ENCODE assay signal across 15 cellular contexts in the genomic region with DNA sequence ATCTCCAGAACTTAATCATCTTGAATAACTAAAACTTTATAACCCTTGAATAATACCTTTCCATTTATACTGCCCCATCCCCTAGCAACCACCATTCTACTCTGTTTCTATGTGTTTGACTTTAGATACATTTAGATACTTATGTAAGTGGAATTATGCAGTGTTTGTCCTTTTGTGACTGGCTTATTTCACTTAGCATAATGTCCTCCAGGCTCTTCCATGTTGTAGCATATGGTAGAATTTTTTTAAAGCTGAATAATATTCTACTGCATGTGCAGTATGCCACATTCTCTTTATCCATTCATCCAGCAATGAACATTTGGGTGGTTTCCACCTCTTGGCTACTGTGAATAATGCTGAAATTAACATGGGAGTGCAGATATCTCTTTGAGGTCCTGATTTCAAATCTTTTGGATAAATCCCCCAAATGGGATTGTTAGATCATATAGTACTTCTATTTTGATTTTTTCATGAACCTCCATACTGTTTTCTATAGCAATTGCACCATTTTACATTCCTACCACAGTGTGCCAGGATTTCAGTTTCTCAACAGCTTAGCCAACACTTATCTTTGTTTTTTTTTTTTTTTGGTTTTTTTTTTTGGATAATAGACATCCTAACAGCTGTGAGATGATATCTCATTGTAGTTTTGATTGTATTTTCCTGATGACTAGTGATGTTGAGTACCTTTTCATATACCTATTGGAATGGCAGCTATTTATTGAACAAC.
DNase-seq lines count a peak whose midpoint lies in the region; ATAC-seq and TF ChIP-seq lines count a peak whose summit lies in the region.
"Had no signal": no experiment of that assay in that cellular context is flagged by ENCODE, and none has a peak within 500 bp of the region (broad histone marks: within the 10 kb centered on the region; RNA-seq: fewer than 3 reads in every experiment).

No MANE protein-coding gene starts in this region.

- H3K4me1 ChIP-seq in cardiac muscle cell (ENCODE audit: low read depth) (peaks cover under 1% of the 10 kb centered on the region), thyroid gland (peaks cover 6 to 8% of the 10 kb centered on the region in 2 donors), aorta (ENCODE audit: control insufficient read depth in 1 of 2, insufficient read depth in 2 of 2, low read length in 2 of 2) (peaks cover 0 to 1% of the 10 kb centered on the region in 2 donors)

- no peak for TF ChIP-seq POLR2A in thyroid gland (IDR thresholded peaks at IDR 0.05)

- no peaks in the 10 kb centered on the region for H3K27me3 ChIP-seq in cardiac muscle cell
- H3K27me3 ChIP-seq in thyroid gland: no peaks in the 10 kb centered on the region
- no peaks in the 10 kb centered on the region for H3K27me3 ChIP-seq in aorta (ENCODE audit: control insufficient read depth in 1 of 2, insufficient read depth in 2 of 2, low read length in 1 of 2)

- H3K4me3 Mint-ChIP-seq in activated T-helper 17 cell treated with anti-CD3 and anti-CD28 coated beads, Interleukin-2, amount 50 U/mL, for 72 hours: no peak overlapping the region
- H3K4me3 Mint-ChIP-seq: CD4-positive, alpha-beta T cell had no signal

- H3K27me3 Mint-ChIP-seq in activated T-helper 17 cell treated with anti-CD3 and anti-CD28 coated beads, Interleukin-2, amount 50 U/mL, for 72 hours: peaks cover 13% of the 10 kb centered on the region

- intact Hi-C loops in left ventricle myocardium superior (cut with micrococcal nuclease): no loop called here
- intact Hi-C loops in thyroid gland (cut with DNase I): no loop called here
- intact Hi-C loops in aorta (cut with DNase I): no loop called here

- H3K36me3 ChIP-seq in cardiac muscle cell: no peaks in the 10 kb centered on the region
- no peaks in the 10 kb centered on the region for H3K36me3 ChIP-seq in thyroid gland
- H3K36me3 ChIP-seq in aorta (ENCODE audit: control insufficient read depth in 1 of 2, insufficient read depth in 2 of 2, low read length in 1 of 2): no peaks in the 10 kb centered on the region

- no peaks in the 10 kb centered on the region for H3K9me3 Mint-ChIP-seq in activated T-helper 17 cell treated with anti-CD3 and anti-CD28 coated beads, Interleukin-2, amount 50 U/mL, for 72 hours
- H3K9me3 Mint-ChIP-seq: CD4-positive, alpha-beta T cell had no signal

- no peaks in the 10 kb centered on the region for H3K36me3 Mint-ChIP-seq in activated T-helper 17 cell treated with anti-CD3 and anti-CD28 coated beads, Interleukin-2, amount 50 U/mL, for 72 hours (ENCODE audit: low read depth)

- DNase-seq in cardiac muscle cell (ENCODE audit: low read depth in 1 of 2, low spot score in 1 of 2) (peak in 1 of 2 donors; percentile 65), left ventricle myocardium superior (no peak), astrocyte of the hippocampus (ENCODE audit: low read depth, low spot score) (peak; percentile 45), fibroblast of the aortic adventitia (ENCODE audit: low read depth) (peak; percentile 51), thyroid gland (no peak), aorta (no peak)
- no peak for DNase-seq in activated naive CD4-positive, alpha-beta T cell (lab: John Stamatoyannopoulos, UW)
- DNase-seq: 8988T; C1 segment of cervical spinal cord; Calu3; CD4-positive, alpha-beta T cell; DMS 273 treated with DMSO at 0.1 percent for 48 hours had no signal

- TF ChIP-seq CTCF in cardiac muscle cell (IDR thresholded peaks at IDR 0.05; ENCODE audit: low read depth, low read length) (peak; percentile 13), fibroblast of the aortic adventitia (IDR thresholded peaks at IDR 0.05; ENCODE audit: insufficient read depth, low read length) (no peak), thyroid gland (IDR thresholded peaks at IDR 0.05) (no peak)

- H3K4me3 ChIP-seq in cardiac muscle cell (no peak overlapping the region), fibroblast of the aortic adventitia (ENCODE audit: low read depth, low read length) (no peak overlapping the region), thyroid gland (replicated peaks in 1 of 3) (no peak overlapping the region), aorta (ENCODE audit: low read length in 2 of 2) (no peak overlapping the region)

- no peak overlapping the region for H3K27ac ChIP-seq in cardiac muscle cell
- H3K27ac ChIP-seq in thyroid gland: no peak overlapping the region
- no peak overlapping the region for H3K27ac ChIP-seq in aorta (ENCODE audit: low read depth in 1 of 2, low read length in 2 of 2)
- H3K27ac ChIP-seq: HL-60 had no signal

- H3K4me1 Mint-ChIP-seq in activated T-helper 17 cell treated with anti-CD3 and anti-CD28 coated beads, Interleukin-2, amount 50 U/mL, for 72 hours: no peaks in the 10 kb centered on the region

- no peak overlapping the region for H3K27ac Mint-ChIP-seq in activated T-helper 17 cell treated with anti-CD3 and anti-CD28 coated beads, Interleukin-2, amount 50 U/mL, for 72 hours
- H3K27ac Mint-ChIP-seq: CD4-positive, alpha-beta T cell had no signal

- H3K9me3 ChIP-seq in cardiac muscle cell (ENCODE audit: low read depth) (no peaks in the 10 kb centered on the region), thyroid gland (no peaks in the 10 kb centered on the region), aorta (ENCODE audit: control insufficient read depth, low read length) (no peaks in the 10 kb centered on the region)

- no peak for ATAC-seq in left ventricle myocardium superior
- no peak for ATAC-seq in activated T-helper 17 cell treated with anti-CD3 and anti-CD28 coated beads, Interleukin-2, amount 50 U/mL, for 72 hours (replicated peaks)
- ATAC-seq in aorta (ENCODE audit: low FRiP score): no peak
- ATAC-seq: HCT116 had no signal

Comparison
In these comparisons a context has a peak if more than half of its experiments do, and no peak if none do; other contexts are left out.
1. DNase-seq: peak in astrocyte of the hippocampus (single experiment) and fibroblast of the aortic adventitia (single experiment); none in left ventricle myocardium superior (single experiment), activated naive CD4-positive, alpha-beta T cell (0 of 4), thyroid gland (0 of 2) and aorta (0 of 2).